ENCODE assay signal across 9 cellular contexts in genomic region chr9:137411670-137412380, GRCh38. TPM values are rescaled to one million over a fixed set of nuclear protein-coding genes. Genes with fewer than 3 reads are reported as not detected.
DNase-seq lines count a peak whose midpoint lies in the region; ATAC-seq and TF ChIP-seq lines count a peak whose summit lies in the region.
"Had no signal": no experiment of that assay in that cellular context is flagged by ENCODE, and none has a peak within 500 bp of the region (broad histone marks: within the 10 kb centered on the region; RNA-seq: fewer than 3 reads in every experiment).

No MANE protein-coding gene starts in this region.

- no peaks in the 10 kb centered on the region for H3K27me3 Mint-ChIP-seq in natural killer cell treated with Interleukin-12 subunit alpha and Interleukin-12 subunit beta and Interleukin-15 and Interleukin-18, amount 100 ng/mL, for 72 hours

- no peak overlapping the region for H3K4me3 ChIP-seq in dorsolateral prefrontal cortex

- CTCF ChIA-PET in RWPE1 (lab: Yijun Ruan, JAX) = interaction anchor here (0.6 to 2.3 kb wide), 4 partner anchors 11 to 108 kb away, joined by 3 to 16 read pairs (median 4); partner anchors contain the start of genes EXD3 and NOXA1

- POLR2A ChIA-PET in RWPE1 (lab: Yijun Ruan, JAX; ENCODE audit: low non-redundant PET) = interaction anchor here (1.2 kb wide), 1 partner anchor 110 kb away, joined by 5 read pairs; the partner anchor contains the start of gene NRARP

- TF ChIP-seq CTCF in RWPE1 (conservative IDR thresholded peaks at IDR 0.05; ENCODE audit: low read depth) = no peak
- no peak for TF ChIP-seq CTCF in dorsolateral prefrontal cortex (IDR thresholded peaks at IDR 0.05 in 54 of 56, conservative IDR thresholded peaks at IDR 0.05 in 2 of 56; ENCODE audit: low read depth in 1 of 56, partially characterized antibody in 56 of 56)

- peaks cover 5 to 13% of the 10 kb centered on the region in 2 donors for H3K4me1 Mint-ChIP-seq in natural killer cell treated with Interleukin-12 subunit alpha and Interleukin-12 subunit beta and Interleukin-15 and Interleukin-18, amount 100 ng/mL, for 72 hours (ENCODE audit: low read depth in 2 of 2)

- peak overlapping the region; percentile 93 for H3K27ac ChIP-seq in RWPE1
- peak overlapping the region in 35 of 59 donors; percentile 4 to 81 (median 55) for H3K27ac ChIP-seq in dorsolateral prefrontal cortex

- intact Hi-C loops in dorsolateral prefrontal cortex (cut with DNase I) = loop anchor here in 1 of 2 donors (10.0 kb wide), 1 partner anchor 297 kb away; the partner anchor contains the start of gene DPP7

- peak; percentile 96 for DNase-seq in A172 (ENCODE audit: low spot score)
- DNase-seq in RWPE1 (ENCODE audit: low spot score) = peak; percentile 97
- DNase-seq in dorsolateral prefrontal cortex = no peak
- peak; percentile 87 for DNase-seq in natural killer cell treated with Interleukin-12 subunit alpha and Interleukin-12 subunit beta and Interleukin-15 and Interleukin-18, amount 100 ng/mL, for 72 hours (ENCODE audit: low spot score)
- no peak for DNase-seq in ecto neural progenitor cell (ENCODE audit: low spot score)

- H3K27me3 ChIP-seq in dorsolateral prefrontal cortex = no peaks in the 10 kb centered on the region

- H3K9me3 Mint-ChIP-seq in natural killer cell treated with Interleukin-12 subunit alpha and Interleukin-12 subunit beta and Interleukin-15 and Interleukin-18, amount 100 ng/mL, for 72 hours = no peaks in the 10 kb centered on the region
- H3K9me3 Mint-ChIP-seq: activated naive CD4-positive, alpha-beta T cell treated with anti-CD3 and anti-CD28 coated beads, Interleukin-2, amount 50 U/mL, for 72 hours had no signal

- no peak overlapping the region for H3K27ac Mint-ChIP-seq in natural killer cell treated with Interleukin-12 subunit alpha and Interleukin-12 subunit beta and Interleukin-15 and Interleukin-18, amount 100 ng/mL, for 72 hours
- H3K27ac Mint-ChIP-seq: activated naive CD4-positive, alpha-beta T cell treated with anti-CD3 and anti-CD28 coated beads, Interleukin-2, amount 50 U/mL, for 72 hours had no signal

- ATAC-seq in GM21825 (IDR thresholded peaks at IDR 0.05; ENCODE audit: unreplicated experiment) = peak; percentile 48
- ATAC-seq in natural killer cell treated with Interleukin-12 subunit alpha and Interleukin-12 subunit beta and Interleukin-15 and Interleukin-18, amount 100 ng/mL, for 72 hours = peak; percentile 79 to 81
- ATAC-seq in HG03460 (IDR thresholded peaks at IDR 0.05; ENCODE audit: unreplicated experiment) = no peak
- ATAC-seq in HG02852 (IDR thresholded peaks at IDR 0.05; ENCODE audit: unreplicated experiment) = no peak

- peak overlapping the region; percentile 32 for H3K4me3 Mint-ChIP-seq in natural killer cell treated with Interleukin-12 subunit alpha and Interleukin-12 subunit beta and Interleukin-15 and Interleukin-18, amount 100 ng/mL, for 72 hours

- H3K36me3 Mint-ChIP-seq in natural killer cell treated with Interleukin-12 subunit alpha and Interleukin-12 subunit beta and Interleukin-15 and Interleukin-18, amount 100 ng/mL, for 72 hours = no peaks in the 10 kb centered on the region
- H3K36me3 Mint-ChIP-seq: activated naive CD4-positive, alpha-beta T cell treated with anti-CD3 and anti-CD28 coated beads, Interleukin-2, amount 50 U/mL, for 72 hours had no signal

RNA-seq across cellular contexts. Expression of gene EXD3, which starts 11.1 kb away (rescaled TPM):
- 3.4 and 9.9 TPM in 2 replicates for total RNA-seq in A172 (2014; rRNA removed; shearing (Covaris generic))
- total RNA-seq in dorsolateral prefrontal cortex = 10 to 100 TPM; 22.2 to 94.1 (median 36.5) TPM
- 1 to 10 TPM; 7.6 to 7.9 TPM for total RNA-seq in natural killer cell treated with Interleukin-12 subunit alpha and Interleukin-12 subunit beta and Interleukin-15 and Interleukin-18, amount 100 ng/mL, for 72 hours

RNA-seq across cellular contexts. Expression of gene NOXA1, which starts 11.4 kb away (rescaled TPM):
- total RNA-seq in A172 (2014; rRNA removed; shearing (Covaris generic)) = 1.7 and 3.3 TPM in 2 replicates
- total RNA-seq in dorsolateral prefrontal cortex = 10 to 100 TPM in 110 of 120 experiments, 1 to 10 TPM in 10; 7.0 to 34.3 (median 16.0) TPM
- total RNA-seq in natural killer cell treated with Interleukin-12 subunit alpha and Interleukin-12 subunit beta and Interleukin-15 and Interleukin-18, amount 100 ng/mL, for 72 hours = under 1 TPM; 0.33 to 0.62 TPM

RNA-seq across cellular contexts. Expression of gene ENTPD8, which starts 29.3 kb away (rescaled TPM):
- 0.83 and 0.98 TPM in 2 replicates for total RNA-seq in A172 (2014; rRNA removed; shearing (Covaris generic))
- under 1 TPM in 5 of 120 experiments, not detected in 115; 0.18 to 0.43 (median 0.25) TPM for total RNA-seq in dorsolateral prefrontal cortex
- not detected for total RNA-seq in natural killer cell treated with Interleukin-12 subunit alpha and Interleukin-12 subunit beta and Interleukin-15 and Interleukin-18, amount 100 ng/mL, for 72 hours
- total RNA-seq: activated naive CD4-positive, alpha-beta T cell treated with anti-CD3 and anti-CD28 coated beads, Interleukin-2, amount 50 U/mL, for 72 hours had no signal

RNA-seq across cellular contexts. Expression of gene NSMF, which starts 47.3 kb away (rescaled TPM):
- total RNA-seq in A172 (2014; rRNA removed; shearing (Covaris generic)) = 45.1 and 46.4 TPM in 2 replicates
- 100 to 1,000 TPM; 113 to 445 (median 234) TPM for total RNA-seq in dorsolateral prefrontal cortex
- 10 to 100 TPM; 17.1 to 36.4 TPM for total RNA-seq in natural killer cell treated with Interleukin-12 subunit alpha and Interleukin-12 subunit beta and Interleukin-15 and Interleukin-18, amount 100 ng/mL, for 72 hours

Comparison
In these comparisons a context has a peak if more than half of its experiments do, and no peak if none do; other contexts are left out.
1. DNase-seq: peak in A172 (single experiment), RWPE1 (single experiment) and natural killer cell treated with Interleukin-12 subunit alpha and Interleukin-12 subunit beta and Interleukin-15 and Interleukin-18, amount 100 ng/mL, for 72 hours (single experiment); none in dorsolateral prefrontal cortex (0 of 10) and ecto neural progenitor cell (single experiment).
2. ATAC-seq: peak in GM21825 (single experiment) and natural killer cell treated with Interleukin-12 subunit alpha and Interleukin-12 subunit beta and Interleukin-15 and Interleukin-18, amount 100 ng/mL, for 72 hours (2 of 2); none in HG03460 (single experiment) and HG02852 (single experiment).